ENCODE assay signal across 17 cellular contexts in the genomic region with DNA sequence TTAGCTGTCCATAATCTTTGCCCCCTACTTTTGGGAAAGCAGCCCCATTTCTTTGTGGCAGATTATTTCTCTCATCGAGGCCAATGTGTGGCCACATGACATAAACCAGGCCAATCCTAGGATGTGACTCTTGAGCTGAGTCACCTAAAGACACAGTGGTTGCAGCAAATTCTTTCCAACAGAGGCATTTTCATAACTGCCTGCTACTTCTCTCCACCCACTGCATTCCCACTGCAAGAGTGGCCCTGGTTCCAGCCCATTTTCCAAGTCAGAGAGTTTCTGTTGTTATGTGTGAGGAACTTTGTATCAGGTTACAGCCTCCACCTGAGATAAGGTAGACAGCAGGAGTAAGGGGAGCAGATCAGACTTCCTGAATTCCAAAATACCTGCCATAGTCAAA.
A peak's percentile ranks its signal among the peaks of the same experiment; 100 is the strongest.
DNase-seq lines count a peak whose midpoint lies in the region; ATAC-seq, FAIRE-seq and TF ChIP-seq lines count a peak whose summit lies in the region.
"Had no signal": no experiment of that assay in that cellular context is flagged by ENCODE, and none has a peak within 500 bp of the region (broad histone marks: within the 10 kb centered on the region; RNA-seq: fewer than 3 reads in every experiment).

No MANE protein-coding gene starts in this region.

- WGBS in H9 (ENCODE audit: extremely low coverage, insufficient read length, low lambda C conversion rate): no CpG with 5 or more reads among the region's 1 CpG

- TF ChIP-seq CTCF in AG09309 (IDR thresholded peaks at IDR 0.05; ENCODE audit: control insufficient read depth, insufficient read depth, low read depth, low read length, missing control alignments) (no peak), H9 (conservative IDR thresholded peaks at IDR 0.05) (no peak), WTC11 (IDR thresholded peaks at IDR 0.05) (no peak), D721Med (IDR thresholded peaks at IDR 0.05; ENCODE audit: insufficient read depth, missing control alignments) (no peak)

- H2BK20ac ChIP-seq in H9 (ENCODE audit: low read depth, low read length, poor library complexity, severe bottlenecking): no peak overlapping the region

- no peak overlapping the region for H3K4me2 ChIP-seq in H9 (ENCODE audit: insufficient read depth, insufficient read length, low read length)

- no peak overlapping the region for H3K23ac ChIP-seq in H9 (ENCODE audit: insufficient read length, low read depth, low read length)

- H4K20me1 ChIP-seq in H9 (ENCODE audit: control insufficient read depth, insufficient read depth, insufficient read length): no peaks in the 10 kb centered on the region

- no peak overlapping the region for H4K8ac ChIP-seq in H9 (replicated peaks; ENCODE audit: insufficient read length, low read depth, low read length)

- no peak overlapping the region for H2BK15ac ChIP-seq in H9 (ENCODE audit: low read depth, low read length)

- H3K18ac ChIP-seq in H9 (ENCODE audit: insufficient read length, low read depth, low read length): no peak overlapping the region

- no peak overlapping the region for H3K4ac ChIP-seq in H9 (ENCODE audit: low read depth, low read length)

- H3T11ph ChIP-seq in H9 (ENCODE audit: low read length): no peak overlapping the region

- CTCF ChIA-PET in WTC11 (lab: Charles Lee): no interaction called here
- CTCF ChIA-PET in activated CD4-positive, alpha-beta T cell treated with anti-CD3 and anti-CD28 coated beads for 36 hours (lab: Charles Lee): no interaction called here

- H2AK5ac ChIP-seq in H9 (ENCODE audit: insufficient read length, low read length): no peak overlapping the region

- intact Hi-C loops in activated CD4-positive, alpha-beta T cell treated with anti-CD3 and anti-CD28 coated beads for 36 hours (cut with DNase I, micrococcal nuclease): no loop called here

- no peak overlapping the region for H2BK5ac ChIP-seq in H9 (ENCODE audit: insufficient read length, low read length)

- H3K4me1 Mint-ChIP-seq in H9 (peaks cover 7 to 9% of the 10 kb centered on the region in 2 experiments), WTC11 (peaks cover 22% of the 10 kb centered on the region)
- H3K4me1 Mint-ChIP-seq in activated CD4-positive, alpha-beta T cell treated with anti-CD3 and anti-CD28 coated beads for 36 hours: peaks cover 8% of the 10 kb centered on the region
- H3K4me1 Mint-ChIP-seq: activated naive CD4-positive, alpha-beta T cell treated with anti-CD3 and anti-CD28 coated beads, Interleukin-2, amount 10 ng/mL, durations not matched to agents 7 days and 5 days; stimulated activated memory B cell treated with anti-CD40 and anti-IgM and Interleukin-4, amounts not matched to agents 10 μg/mL and 1 μg/mL and 100 μg/mL, for 72 hours had no signal

- H3K9ac ChIP-seq in H9 (ENCODE audit: extremely low read depth, insufficient read length, low read length): no peak overlapping the region

- no peak overlapping the region for H2BK12ac ChIP-seq in H9 (ENCODE audit: insufficient read length, low read depth, low read length)

- no peak overlapping the region for H3K4me3 Mint-ChIP-seq in H9
- no peak overlapping the region for H3K4me3 Mint-ChIP-seq in WTC11
- H3K4me3 Mint-ChIP-seq in activated CD4-positive, alpha-beta T cell treated with anti-CD3 and anti-CD28 coated beads for 36 hours: no peak overlapping the region
- H3K4me3 Mint-ChIP-seq: activated naive CD4-positive, alpha-beta T cell treated with anti-CD3 and anti-CD28 coated beads, Interleukin-2, amount 10 ng/mL, durations not matched to agents 7 days and 5 days; stimulated activated memory B cell treated with anti-CD40 and anti-IgM and Interleukin-4, amounts not matched to agents 10 μg/mL and 1 μg/mL and 100 μg/mL, for 72 hours had no signal

- H3K79me2 ChIP-seq in H9 (ENCODE audit: insufficient read depth, low read length): no peaks in the 10 kb centered on the region

- no peaks in the 10 kb centered on the region; the same call in 1 of the 2 replicates for H3K4me1 ChIP-seq in H9 (ENCODE audit: insufficient read depth, low read length)

- no peak overlapping the region for H2AFZ ChIP-seq in H9 (ENCODE audit: low read length)

- no peak for FAIRE-seq in D721Med (lab: Jason Lieb, UNC)

- H3K9me3 ChIP-seq in H9 (ENCODE audit: control insufficient read depth, low read depth, low read length): no peaks in the 10 kb centered on the region

- H3K79me1 ChIP-seq in H9 (ENCODE audit: insufficient read depth, low read depth, low read length, poor library complexity, severe bottlenecking): no peaks in the 10 kb centered on the region

- no peak overlapping the region for H4K91ac ChIP-seq in H9 (ENCODE audit: insufficient read length, low read depth, low read length)

- no peaks in the 10 kb centered on the region for H3K27me3 ChIP-seq in H9 (ENCODE audit: insufficient read depth, low read length)

- no peaks in the 10 kb centered on the region for H3K27me3 Mint-ChIP-seq in H9 (ENCODE audit: low read depth)
- H3K27me3 Mint-ChIP-seq in WTC11 (ENCODE audit: low read depth): no peaks in the 10 kb centered on the region
- peaks cover 13% of the 10 kb centered on the region for H3K27me3 Mint-ChIP-seq in activated CD4-positive, alpha-beta T cell treated with anti-CD3 and anti-CD28 coated beads for 36 hours

- no peaks in the 10 kb centered on the region; a peak in 1 of 7 replicates for H3K36me3 Mint-ChIP-seq in H9 (ENCODE audit: insufficient read depth in 1 of 3, low read depth in 3 of 3)
- peaks cover under 1% of the 10 kb centered on the region for H3K36me3 Mint-ChIP-seq in WTC11
- no peaks in the 10 kb centered on the region for H3K36me3 Mint-ChIP-seq in activated CD4-positive, alpha-beta T cell treated with anti-CD3 and anti-CD28 coated beads for 36 hours (ENCODE audit: low read depth)
- H3K36me3 Mint-ChIP-seq: activated naive CD4-positive, alpha-beta T cell treated with anti-CD3 and anti-CD28 coated beads, Interleukin-2, amount 10 ng/mL, durations not matched to agents 7 days and 5 days; stimulated activated memory B cell treated with anti-CD40 and anti-IgM and Interleukin-4, amounts not matched to agents 10 μg/mL and 1 μg/mL and 100 μg/mL, for 72 hours had no signal

- no peak overlapping the region for H3K14ac ChIP-seq in H9 (ENCODE audit: insufficient read depth, low read length)

- H3K23me2 ChIP-seq in H9 (ENCODE audit: insufficient read length, low read depth, low read length, poor library complexity, severe bottlenecking): no peaks in the 10 kb centered on the region

- no peak overlapping the region for H3K27ac ChIP-seq in H9 (ENCODE audit: insufficient read length, low read depth, low read length)
- H3K27ac ChIP-seq: coronary artery had no signal

- peak overlapping the region in 2 of 3 experiments; percentile 36 to 70; a peak in 3 of 7 replicates for H3K27ac Mint-ChIP-seq in H9
- no peak overlapping the region; the same call in 1 of the 2 replicates for H3K27ac Mint-ChIP-seq in WTC11
- no peak overlapping the region for H3K27ac Mint-ChIP-seq in activated CD4-positive, alpha-beta T cell treated with anti-CD3 and anti-CD28 coated beads for 36 hours
- H3K27ac Mint-ChIP-seq: activated naive CD4-positive, alpha-beta T cell treated with anti-CD3 and anti-CD28 coated beads, Interleukin-2, amount 10 ng/mL, durations not matched to agents 7 days and 5 days; stimulated activated memory B cell treated with anti-CD40 and anti-IgM and Interleukin-4, amounts not matched to agents 10 μg/mL and 1 μg/mL and 100 μg/mL, for 72 hours had no signal

- H3K4me3 ChIP-seq in AG09309 (ENCODE audit: control insufficient read depth, low read depth, low read length): no peak overlapping the region
- H3K4me3 ChIP-seq: coronary artery had no signal

- POLR2A ChIA-PET in WTC11 (lab: Charles Lee): no interaction called here
- POLR2A ChIA-PET in activated CD4-positive, alpha-beta T cell treated with anti-CD3 and anti-CD28 coated beads for 36 hours (lab: Charles Lee): no interaction called here

- ATAC-seq in WTC11 (peak; percentile 81), HG02938 (IDR thresholded peaks at IDR 0.05; ENCODE audit: unreplicated experiment) (no peak)
- ATAC-seq in activated CD4-positive, alpha-beta T cell treated with anti-CD3 and anti-CD28 coated beads for 36 hours: no peak
- ATAC-seq: Right ventricle myocardium inferior; stimulated activated memory B cell treated with anti-CD40 and anti-IgM and Interleukin-4, amounts not matched to agents 10 μg/mL and 1 μg/mL and 100 μg/mL, for 72 hours had no signal

- H3K9me3 Mint-ChIP-seq in H9 (peaks cover 3 to 5% of the 10 kb centered on the region in 2 experiments; a peak in 2 of 5 replicates), WTC11 (peaks cover 14% of the 10 kb centered on the region)
- H3K9me3 Mint-ChIP-seq in activated CD4-positive, alpha-beta T cell treated with anti-CD3 and anti-CD28 coated beads for 36 hours (ENCODE audit: low read depth): no peaks in the 10 kb centered on the region
- H3K9me3 Mint-ChIP-seq: activated naive CD4-positive, alpha-beta T cell treated with anti-CD3 and anti-CD28 coated beads, Interleukin-2, amount 10 ng/mL, durations not matched to agents 7 days and 5 days had no signal

- H2BK120ac ChIP-seq in H9 (ENCODE audit: low read depth, low read length, poor library complexity, severe bottlenecking): no peak overlapping the region

- DNase-seq in AG09309 (ENCODE audit: low read depth): peak; percentile 8
- DNase-seq in H9: no peak
- DNase-seq in WTC11 (ENCODE audit: low spot score): no peak
- DNase-seq in glomerular visceral epithelial cell (ENCODE audit: extremely low spot score): peak; percentile 4
- no peak for DNase-seq in activated CD4-positive, alpha-beta T cell treated with anti-CD3 and anti-CD28 coated beads for 36 hours
- no peak for DNase-seq in D721Med (ENCODE audit: insufficient read length, low spot score)
- no peak for DNase-seq in NCI-H2029 (lab: John Stamatoyannopoulos, UW)
- DNase-seq: activated naive CD4-positive, alpha-beta T cell treated with anti-CD3 and anti-CD28 coated beads, Interleukin-2, amount 10 ng/mL, durations not matched to agents 7 days and 5 days; C1 segment of cervical spinal cord; foreskin melanocyte; GF-D8; NCI-H146; stimulated activated CD4-positive, alpha-beta T cell treated with anti-CD3 and anti-CD28 coated beads, Interleukin-4, amount 100 ng/mL, for 24 hours had no signal

- no peak overlapping the region for H4K5ac ChIP-seq in H9 (ENCODE audit: insufficient read length, low read depth, low read length)

- H3K56ac ChIP-seq in H9 (ENCODE audit: insufficient read length, low read depth, low read length): no peak overlapping the region

TF ChIP-seq in WTC11, 78 proteins besides CTCF, POLR2A, EP300 and RAD21 (continues in another document):
- TF ChIP-seq ZNF121 (CRISPR knock-in tag; IDR thresholded peaks at IDR 0.05): no peak

Comparison
In these comparisons a context has a peak if more than half of its experiments do, and no peak if none do; other contexts are left out.
1. DNase-seq: peak in AG09309 (single experiment) and glomerular visceral epithelial cell (single experiment); none in H9 (single experiment), WTC11 (single experiment), activated CD4-positive, alpha-beta T cell treated with anti-CD3 and anti-CD28 coated beads for 36 hours (single experiment), D721Med (single experiment) and NCI-H2029 (single experiment).
2. H3K27ac Mint-ChIP-seq: peak in H9 (2 of 3); none in WTC11 (single experiment) and activated CD4-positive, alpha-beta T cell treated with anti-CD3 and anti-CD28 coated beads for 36 hours (single experiment).